In the genomic region with DNA sequence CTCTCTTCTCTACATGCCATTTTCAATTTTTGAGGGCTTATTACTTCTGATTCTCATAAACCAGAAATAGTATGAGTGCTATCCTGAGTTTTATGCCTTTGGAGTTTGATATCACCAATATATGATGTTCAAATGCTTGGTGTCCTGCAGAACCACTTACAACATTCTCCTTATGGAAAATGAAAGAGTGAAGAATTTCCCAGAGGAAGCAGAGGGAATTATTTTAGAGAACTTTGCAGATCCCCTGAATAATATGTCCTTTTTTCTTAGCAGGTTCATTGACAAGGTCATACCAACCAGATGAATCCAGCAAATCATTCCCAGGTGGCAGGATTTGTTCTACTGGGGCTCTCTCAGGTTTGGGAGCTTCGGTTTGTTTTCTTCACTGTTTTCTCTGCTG, we compare ENCODE assay signal across 28 cellular contexts. TPM values are rescaled to one million over a fixed set of nuclear protein-coding genes. Genes with fewer than 3 reads are reported as not detected.
"Had no signal": no experiment of that assay in that cellular context is flagged by ENCODE, and none has a peak within 500 bp of the region (broad histone marks: within the 10 kb centered on the region; RNA-seq: fewer than 3 reads in every experiment).

A gene (plus strand): TSS at position 301 of the 400 bp plus-strand sequence. CDS start 0 bp downstream, at position 301.

- H3K27me3 ChIP-seq: stomach, suprapubic skin, testis, thyroid gland, tibial artery, tibial nerve, transverse colon, upper lobe of left lung, upper lobe of right lung, uterus, vagina had no signal

- H3K9me3 ChIP-seq: stomach, suprapubic skin, testis, thoracic aorta, thyroid gland, tibial artery, tibial nerve, transverse colon, upper lobe of left lung, upper lobe of right lung, uterus, vagina had no signal

- H3K4me1 ChIP-seq: stomach, suprapubic skin, testis, thyroid gland, tibial artery, tibial nerve, transverse colon, upper lobe of left lung, upper lobe of right lung, uterus, vagina had no signal

- H3K36me3 ChIP-seq: stomach, suprapubic skin, thoracic aorta, thyroid gland, tibial artery, tibial nerve, transverse colon, upper lobe of left lung, upper lobe of right lung, uterus, vagina had no signal

- H3K27ac ChIP-seq: stomach, suprapubic skin, thoracic aorta, thyroid gland, tibial artery, tibial nerve, transverse colon, upper lobe of left lung, upper lobe of right lung, uterus, vagina had no signal

- H3K4me3 ChIP-seq: stomach, suprapubic skin, testis, thoracic aorta, thyroid gland, tibial artery, tibial nerve, transverse colon, upper lobe of left lung, upper lobe of right lung, uterus, vagina had no signal

- DNase-seq: stimulated activated CD4-positive, alpha-beta T cell treated with anti-CD3 and anti-CD28 coated beads, Interleukin-2, amount 100 ng/mL, for 48 hours; stimulated activated CD4-positive, alpha-beta T cell treated with anti-CD3 and anti-CD28 coated beads, Interleukin-4, amount 100 ng/mL, for 1 hour; stimulated activated CD4-positive, alpha-beta T cell treated with anti-CD3 and anti-CD28 coated beads, Interleukin-4, amount 100 ng/mL, for 24 hours; stimulated activated CD4-positive, alpha-beta T cell treated with anti-CD3 and anti-CD28 coated beads, Interleukin-4, amount 100 ng/mL, for 4 hours; stimulated activated CD8-positive, alpha-beta memory T cell treated with anti-CD3 and anti-CD28 coated beads, Interleukin-4, amount 100 ng/mL, for 48 hours; stimulated activated naive B cell treated with anti-CD40 and anti-IgM and Interleukin-4, amounts not matched to agents 10 μg/mL and 1 μg/mL and 100 μg/mL, for 72 hours; stimulated activated naive CD4-positive, alpha-beta T cell; stimulated activated naive CD4-positive, alpha-beta T cell treated with Interleukin-2 at 50 U/mL for 16 hours; stimulated activated naive CD8-positive, alpha-beta T cell treated with anti-CD3 and anti-CD28 coated beads, Interleukin-15, amount 100 ng/mL, for 72 hours; stimulated activated naive CD8-positive, alpha-beta T cell treated with anti-CD3 and anti-CD28 coated beads, Interleukin-15, Interleukin-2, amounts not matched to agents 100 U/mL and 50 U/mL, for 24 hours; stomach; substantia nigra; testis; thyroid gland; tibial artery; transverse colon; trophoblast cell; upper lobe of right lung; uterus had no signal

RNA-seq across cellular contexts. Expression of the gene that starts here (rescaled TPM):
- total RNA-seq: subcutaneous adipose tissue, suprapubic skin, temporal lobe, thoracic aorta, tibial nerve, upper lobe of left lung, upper lobe of right lung, ureter, urinary bladder, uterus, vagina had no signal
